In genomic region chr15:57747206-57747605, GRCh38 we compare ENCODE assay signal across 11 cellular contexts. TPM values are rescaled to one million over a fixed set of nuclear protein-coding genes. Genes with fewer than 3 reads are reported as not detected.
DNase-seq lines count a peak whose midpoint lies in the region; ATAC-seq, FAIRE-seq and TF ChIP-seq lines count a peak whose summit lies in the region.
"Had no signal": no experiment of that assay in that cellular context is flagged by ENCODE, and none has a peak within 500 bp of the region (broad histone marks: within the 10 kb centered on the region; RNA-seq: fewer than 3 reads in every experiment).

No MANE protein-coding gene starts in this region.

- no peak overlapping the region for H2AFZ ChIP-seq in GM12878 (ENCODE audit: control insufficient read depth, low read depth, low read length)

- H3K27me3 ChIP-seq in GM12878 (replicated peaks in 1 of 2; ENCODE audit: control insufficient read depth in 2 of 2, insufficient read depth in 2 of 2, low read length in 1 of 2): no peaks in the 10 kb centered on the region; a peak in 1 of 4 replicates
- H3K27me3 ChIP-seq in mucosa of rectum (ENCODE audit: control insufficient read depth in 2 of 2, insufficient read depth in 2 of 2, low read length in 2 of 2): no peaks in the 10 kb centered on the region
- no peaks in the 10 kb centered on the region for H3K27me3 ChIP-seq in uterus

- H3K27ac ChIP-seq in GM12878 (ENCODE audit: control insufficient read depth, insufficient read depth) (no peak overlapping the region), mucosa of rectum (ENCODE audit: low read depth in 2 of 2, low read length in 2 of 2) (no peak overlapping the region), uterus (peak overlapping the region; percentile 82 to 96)

- TF ChIP-seq POLR2A in GM12878 (IDR thresholded peaks at IDR 0.05; ENCODE audit: low read depth, low read length) (no peak), uterus (IDR thresholded peaks at IDR 0.05) (peak in 1 of 2 donors; percentile 9)

- H3K9ac ChIP-seq in GM12878 (ENCODE audit: control insufficient read depth, insufficient read depth, low read length) (no peak overlapping the region), mucosa of rectum (ENCODE audit: low read depth in 1 of 2, low read length in 2 of 2) (no peak overlapping the region)

- RAD21 ChIA-PET in GM12878 (lab: Charles Lee; ENCODE audit: unreplicated experiment): interaction anchor here (1.8 kb wide), 1 partner anchor 113 kb away, joined by 7 read pairs; no protein-coding TSS in a partner anchor

- H3K9me3 ChIP-seq in GM12878 (replicated peaks; ENCODE audit: control insufficient read depth, insufficient read depth, low read length) (no peaks in the 10 kb centered on the region), mucosa of rectum (ENCODE audit: control insufficient read depth in 2 of 2, low read length in 2 of 2) (no peaks in the 10 kb centered on the region), uterus (no peaks in the 10 kb centered on the region)

- intact Hi-C loops in GM12878 (cut with micrococcal nuclease; ENCODE audit: unreplicated experiment) (loop anchor here (10.0 kb wide), 1 partner anchor 328 kb away; no protein-coding TSS in a partner anchor), uterus (cut with DNase I; ENCODE audit: low total_unique reads) (loop anchor here (10.0 kb wide), 1 partner anchor 318 kb away; the partner anchor contains the start of gene ALDH1A2)

- H3K4me1 ChIP-seq in GM12878 (ENCODE audit: control insufficient read depth, insufficient read depth, low read length) (no peaks in the 10 kb centered on the region), mucosa of rectum (ENCODE audit: control insufficient read depth in 2 of 2, insufficient read depth in 2 of 2, low read length in 2 of 2) (no peaks in the 10 kb centered on the region), uterus (peaks cover 6 to 12% of the 10 kb centered on the region in 2 donors)

- ATAC-seq in GM12878: peak; percentile 39; the same call in 2 of the 3 replicates
- ATAC-seq in HG03280 (IDR thresholded peaks at IDR 0.05; ENCODE audit: unreplicated experiment): no peak

- H3K4me2 ChIP-seq in GM12878 (ENCODE audit: control insufficient read depth, insufficient read depth): no peak overlapping the region

- WGBS in GM12878 (ENCODE audit: insufficient coverage, insufficient replicate concordance, low lambda C conversion rate, missing lambda C conversion rate): 33% methylated on average over 8 of the region's 9 CpGs

- no peak for FAIRE-seq in GM12878 (lab: Jason Lieb, UNC)
- FAIRE-seq: HTR-8/SVneo had no signal

- no peaks in the 10 kb centered on the region for H3K79me2 ChIP-seq in GM12878 (ENCODE audit: control insufficient read depth, insufficient read depth, low read length)

- peak; percentile 4 for DNase-seq in stimulated activated CD4-positive, alpha-beta T cell treated with anti-CD3 and anti-CD28 coated beads, Interleukin-1b, Interleukin-23, amount 100 ng/mL, for 48 hours
- DNase-seq in stimulated activated CD4-positive, alpha-beta T cell treated with anti-CD3 and anti-CD28 coated beads, Interleukin-2, amount 100 ng/mL, for 48 hours: no peak
- no peak for DNase-seq in GM12878 (ENCODE audit: low read depth, low spot score)
- DNase-seq in uterus: peak; percentile 56 to 66
- no peak for DNase-seq in cerebellum (ENCODE audit: low spot score)
- no peak for DNase-seq in ureter (ENCODE audit: low spot score)
- DNase-seq: activated effector memory CD4-positive, alpha-beta T cell treated with anti-CD3 and anti-CD28 coated beads, Interleukin-2, amount 50 U/mL, for 16 hours; DND-41 had no signal

- in situ Hi-C loops in GM12878 (cut with MboI): loop anchor here (10.0 kb wide), 1 partner anchor 438 kb away; no protein-coding TSS in a partner anchor

- POLR2A ChIA-PET in GM12878 (lab: Charles Lee): no interaction called here

- no peak for TF ChIP-seq RAD21 in GM12878 (IDR thresholded peaks at IDR 0.05; ENCODE audit: insufficient read depth, low read depth, low read length)

- SMC1A ChIA-PET in GM12878 (lab: Charles Lee; ENCODE audit: uncharacterized antibody, unreplicated experiment): interaction anchor here (0.7 to 1.7 kb wide), 2 partner anchors 113 to 804 kb away, joined by 3 to 4 read pairs; no protein-coding TSS in a partner anchor

- TF ChIP-seq CTCF in GM12878 (IDR thresholded peaks at IDR 0.05 in 2 of 3, conservative IDR thresholded peaks at IDR 0.05 in 1 of 3; ENCODE audit: control insufficient read depth in 2 of 3, extremely low read depth in 1 of 3, insufficient read depth in 1 of 3, low read depth in 3 of 3, low read length in 3 of 3): no peak
- no peak for TF ChIP-seq CTCF in uterus (IDR thresholded peaks at IDR 0.05)

- H4K20me1 ChIP-seq in GM12878 (ENCODE audit: control insufficient read depth, insufficient read depth): no peaks in the 10 kb centered on the region

- H3K36me3 ChIP-seq in GM12878 (ENCODE audit: control insufficient read depth in 2 of 2, insufficient read depth in 2 of 2, low read length in 1 of 2): no peaks in the 10 kb centered on the region
- no peaks in the 10 kb centered on the region for H3K36me3 ChIP-seq in mucosa of rectum (ENCODE audit: control insufficient read depth in 2 of 2, insufficient read depth in 2 of 2, low read length in 2 of 2)
- no peaks in the 10 kb centered on the region for H3K36me3 ChIP-seq in uterus

- H3K4me3 ChIP-seq in GM12878: no peak overlapping the region
- H3K4me3 ChIP-seq in mucosa of rectum (ENCODE audit: low read length in 2 of 2): peak overlapping the region; percentile 5 to 18
- peak overlapping the region; percentile 16 to 23 for H3K4me3 ChIP-seq in uterus

- CTCF ChIA-PET in GM12878 (lab: Yijun Ruan, JAX): interaction anchor here (1.0 to 11.3 kb wide), 4 partner anchors 11 to 114 kb away, joined by 3 to 74 read pairs (median 6); no protein-coding TSS in a partner anchor

- no TSS peak for BruUV-seq in GM12878 (replicated peaks; lab: Mats Ljungman, UMichigan)

- no peak for TF ChIP-seq EP300 in GM12878 (IDR thresholded peaks at IDR 0.05; ENCODE audit: borderline replicate concordance in 1 of 2, control insufficient read depth in 1 of 2, low read depth in 2 of 2, low read length in 2 of 2)

TF ChIP-seq in GM12878, 131 proteins besides CTCF, POLR2A, EP300 and RAD21:
- TF ChIP-seq SPI1 (IDR thresholded peaks at IDR 0.05; ENCODE audit: borderline replicate concordance, insufficient read depth, low read depth, low read length) (peak; percentile 58), POLR2AphosphoS5 (IDR thresholded peaks at IDR 0.05; ENCODE audit: low read length) (no peak), SREBF1 (IDR thresholded peaks at IDR 0.05; ENCODE audit: low read length) (no peak), EGR1 (IDR thresholded peaks at IDR 0.05; ENCODE audit: borderline replicate concordance in 1 of 2, low read depth in 2 of 2, low read length in 2 of 2) (no peak), NR2F1 (conservative IDR thresholded peaks at IDR 0.05) (no peak), PAX8 (IDR thresholded peaks at IDR 0.05) (no peak), ZNF217 (IDR thresholded peaks at IDR 0.05) (no peak)

RNA-seq across cellular contexts. Expression of gene POLR2M, which starts 40.7 kb away (rescaled TPM):
- 36.1 and 39.7 TPM in 2 replicates for total RNA-seq in GM12878 (2013; cell fraction: nucleolus; rRNA removed)
- total RNA-seq in GM12878 (2014; rRNA removed) (170 and 179 TPM in 2 replicates), GM12878 (2014; rRNA removed; fragmentation: Illumina TruSeq; extraction: Trizol) (20.5 and 22.2 TPM in 2 replicates), GM12878 (2021) (42.1 and 47.8 TPM in 2 replicates), uterus (1,000 to 10,000 TPM in 2 of 4 donors, 100 to 1,000 TPM in 1, 10 to 100 TPM in 1; 95.2 to 1,545 (median 900) TPM), cerebellum (193 TPM), ureter (75.8 TPM)
- 11.7 TPM for polyA plus RNA-seq in GM12878 (2011; ENCODE audit: low read depth)
- polyA plus RNA-seq in GM12878 (2011; rRNA removed) (62.1 and 75.6 TPM in 2 replicates), GM12878 (2014; fragmentation: Illumina TruSeq; extraction: Trizol) (25.3 and 33.0 TPM in 2 replicates), GM12878 (2014; fragmentation: Nextera tagmentation; extraction: Ambion mirVana) (1 to 10 TPM; 5.8 to 8.3 TPM), GM12878 (2014; rRNA removed) (255 and 364 TPM in 2 replicates), GM12878 (2016; fragmentation: Nextera tagmentation; extraction: Ambion mirVana) (10 to 100 TPM; 18.4 to 21.3 TPM)
- 48.3 and 158 TPM in 2 replicates for polyA plus RNA-seq in GM12878 (2011; cell fraction: cytosol; rRNA removed)
- polyA plus RNA-seq in GM12878 (2011; cell fraction: nucleus; rRNA removed): 50.4 and 95.9 TPM in 2 replicates
- 42.5 and 66.3 TPM in 2 replicates for polyA plus RNA-seq in GM12878 (2012)
- 51.4 and 60.8 TPM in 2 replicates for polyA minus RNA-seq in GM12878 (2011; rRNA and poly(A)+ RNA removed)
- polyA minus RNA-seq in GM12878 (2011; cell fraction: cytosol; rRNA and poly(A)+ RNA removed): 35.9 and 44.4 TPM in 2 replicates
- polyA minus RNA-seq in GM12878 (2011; cell fraction: nucleus; rRNA and poly(A)+ RNA removed): 18.6 and 32.8 TPM in 2 replicates

Comparison
In these comparisons a context has a peak if more than half of its experiments do, and no peak if none do; other contexts are left out.
1. DNase-seq: peak in stimulated activated CD4-positive, alpha-beta T cell treated with anti-CD3 and anti-CD28 coated beads, Interleukin-1b, Interleukin-23, amount 100 ng/mL, for 48 hours (single experiment) and uterus (2 of 2); none in stimulated activated CD4-positive, alpha-beta T cell treated with anti-CD3 and anti-CD28 coated beads, Interleukin-2, amount 100 ng/mL, for 48 hours (0 of 2), GM12878 (single experiment), cerebellum (single experiment) and ureter (single experiment).
2. H3K27ac ChIP-seq: peak in uterus (2 of 2); none in GM12878 (single experiment) and mucosa of rectum (0 of 2).